In genomic region chr7:56256108-56256507, GRCh38 we compare ENCODE assay signal across 18 cellular contexts.
A peak's percentile ranks its signal among the peaks of the same experiment; 100 is the strongest.
DNase-seq lines count a peak whose midpoint lies in the region; ATAC-seq, FAIRE-seq and TF ChIP-seq lines count a peak whose summit lies in the region.
"Had no signal": no experiment of that assay in that cellular context is flagged by ENCODE, and none has a peak within 500 bp of the region (broad histone marks: within the 10 kb centered on the region; RNA-seq: fewer than 3 reads in every experiment).

No MANE protein-coding gene starts in this region.

- TF ChIP-seq POLR2A in lower leg skin (IDR thresholded peaks at IDR 0.05), result no peak

- H3K4me1 ChIP-seq in aorta (ENCODE audit: control insufficient read depth in 1 of 2, insufficient read depth in 2 of 2, low read length in 2 of 2) (no peaks in the 10 kb centered on the region), pancreas (no peaks in the 10 kb centered on the region)
- H3K4me1 ChIP-seq: HAP-1 had no signal

- peak; percentile 13 for DNase-seq in Daoy (ENCODE audit: low read depth)
- peak; percentile 18 for DNase-seq in NCI-H1092 treated with DMSO at 0.1 percent for 48 hours (lab: John Stamatoyannopoulos, UW)
- peak in 1 of 2 donors; percentile 21 for DNase-seq in lower leg skin (ENCODE audit: low spot score in 2 of 2)
- DNase-seq in aorta, result peak in 1 of 2 donors; percentile 51
- DNase-seq in DMS 273 (lab: John Stamatoyannopoulos, UW; ENCODE audit: unreplicated experiment), result no peak
- no peak for DNase-seq in pancreas
- DNase-seq: 8988T; CD4-positive, alpha-beta memory T cell; DND-41; GM23248; IMR-90 had no signal

- H3K27me3 ChIP-seq in aorta (ENCODE audit: control insufficient read depth in 1 of 2, insufficient read depth in 2 of 2, low read length in 1 of 2) (no peaks in the 10 kb centered on the region), pancreas (no peaks in the 10 kb centered on the region)
- H3K27me3 ChIP-seq: BLaER1 had no signal

- ATAC-seq in aorta (ENCODE audit: low FRiP score) (peak; percentile 48), pancreas (no peak), HG02870 (IDR thresholded peaks at IDR 0.05; ENCODE audit: unreplicated experiment) (no peak)

- H3K4me3 ChIP-seq in lower leg skin (ENCODE audit: low read depth, poor library complexity, severe bottlenecking) (peak overlapping the region; percentile 5), aorta (ENCODE audit: low read length in 2 of 2) (no peak overlapping the region), pancreas (no peak overlapping the region)
- H3K4me3 ChIP-seq: BLaER1, GM23248, HAP-1 had no signal

- H3K27ac ChIP-seq in aorta (ENCODE audit: low read depth in 1 of 2, low read length in 2 of 2), result no peak overlapping the region
- H3K27ac ChIP-seq in pancreas, result no peak overlapping the region
- H3K27ac ChIP-seq: BLaER1, GM23248 had no signal

- 76 to 80% methylated on average over 6 to 7 of the region's 7 CpGs for WGBS in lower leg skin, 2 donors
- 14 to 29% methylated on average over 7 of the region's 7 CpGs for WGBS in aorta, 2 donors
- 50 to 61% methylated on average over 7 of the region's 7 CpGs for WGBS in pancreas, 2 donors

- H3K9me3 ChIP-seq in aorta (ENCODE audit: control insufficient read depth, low read length), result peaks cover 2% of the 10 kb centered on the region
- no peaks in the 10 kb centered on the region for H3K9me3 ChIP-seq in pancreas
- H3K9me3 ChIP-seq: HAP-1 had no signal

- TF ChIP-seq CTCF in lower leg skin (IDR thresholded peaks at IDR 0.05), result no peak
- no peak for TF ChIP-seq CTCF in pancreas (IDR thresholded peaks at IDR 0.05)

- no peak for FAIRE-seq in pancreas (lab: Jason Lieb, UNC)
- FAIRE-seq: G401.6, GM12891, GM19239, HTR-8/SVneo had no signal

- H3K36me3 ChIP-seq in aorta (ENCODE audit: control insufficient read depth in 1 of 2, insufficient read depth in 2 of 2, low read length in 1 of 2), result peaks cover 0 to 1% of the 10 kb centered on the region in 2 donors
- no peaks in the 10 kb centered on the region for H3K36me3 ChIP-seq in pancreas
- H3K36me3 ChIP-seq: BLaER1, HAP-1 had no signal

- intact Hi-C loops in lower leg skin (cut with DNase I; ENCODE audit: low total_unique reads), result no loop called here
- intact Hi-C loops in aorta (cut with DNase I), result no loop called here
- intact Hi-C loops in pancreas (cut with DNase I), result no loop called here

Comparison
In these comparisons a context has a peak if more than half of its experiments do, and no peak if none do; other contexts are left out.
1. DNase-seq: peak in Daoy (single experiment) and NCI-H1092 treated with DMSO at 0.1 percent for 48 hours (single experiment); none in DMS 273 (single experiment) and pancreas (0 of 6).